In the genomic region with DNA sequence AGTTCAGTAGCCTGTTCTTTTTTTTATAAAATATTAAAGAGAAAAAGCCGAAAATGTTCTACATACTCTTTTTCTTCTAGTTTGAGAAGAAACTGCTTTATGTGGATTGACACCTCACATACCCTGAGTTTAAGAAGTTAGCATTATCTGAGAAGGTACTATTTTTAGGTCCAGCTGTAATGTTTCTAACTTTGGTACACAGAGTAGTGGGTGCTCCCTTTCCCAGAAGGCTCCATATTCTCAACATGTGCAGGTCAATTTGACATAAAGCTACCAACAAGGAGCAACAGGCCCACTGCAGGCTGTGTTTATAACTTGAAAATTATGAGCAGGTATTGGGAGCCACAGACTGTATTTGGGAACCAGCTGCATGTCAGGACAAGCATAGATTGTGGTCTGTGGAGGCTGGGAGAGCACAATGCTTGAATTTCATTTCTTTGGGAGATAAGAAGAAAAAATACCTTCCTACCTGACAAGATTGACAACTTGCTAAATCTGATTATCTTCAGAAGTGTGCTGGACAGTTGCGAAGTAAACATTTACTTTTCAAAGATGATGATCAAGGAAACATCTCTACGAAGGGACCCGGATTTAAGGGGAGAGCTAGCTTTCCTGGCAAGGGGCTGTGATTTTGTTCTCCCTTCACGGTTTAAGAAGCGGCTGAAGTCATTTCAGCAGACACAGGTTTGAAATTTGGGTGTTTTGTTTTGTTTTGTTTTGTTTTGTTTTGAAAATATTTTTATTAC, we compare ENCODE assay signal across 27 cellular contexts. TPM values are rescaled to one million over a fixed set of nuclear protein-coding genes. Genes with fewer than 3 reads are reported as not detected.
DNase-seq lines count a peak whose midpoint lies in the region; ATAC-seq and TF ChIP-seq lines count a peak whose summit lies in the region.
"Had no signal": no experiment of that assay in that cellular context is flagged by ENCODE, and none has a peak within 500 bp of the region (broad histone marks: within the 10 kb centered on the region; RNA-seq: fewer than 3 reads in every experiment).

No MANE protein-coding gene starts in this region.

- H3K27ac ChIP-seq in cardiac muscle cell (peak overlapping the region; percentile 94), neural progenitor cell (no peak overlapping the region)
- H3K27ac ChIP-seq: SJSA1 had no signal

- TF ChIP-seq CTCF in cardiac muscle cell (IDR thresholded peaks at IDR 0.05; ENCODE audit: low read depth, low read length), result no peak
- no peak for TF ChIP-seq CTCF in neural progenitor cell (IDR thresholded peaks at IDR 0.05)

- ATAC-seq in Right ventricle myocardium inferior, result peak; percentile 79
- no peak for ATAC-seq in naive thymus-derived CD8-positive, alpha-beta T cell
- ATAC-seq: activated CD8-positive, alpha-beta T cell treated with anti-CD3 and anti-CD28 coated beads for 36 hours; Panc1; stimulated activated naive CD8-positive, alpha-beta T cell treated with anti-CD3 and anti-CD28 coated beads, Interleukin-15, Interleukin-2, amounts not matched to agents 100 U/mL and 50 U/mL, for 24 hours had no signal

- H3K9me3 ChIP-seq in cardiac muscle cell (ENCODE audit: low read depth) (no peaks in the 10 kb centered on the region), neural progenitor cell (ENCODE audit: low read depth) (no peaks in the 10 kb centered on the region)
- H3K9me3 ChIP-seq: SJSA1 had no signal

- peaks cover 6% of the 10 kb centered on the region for H4K20me1 ChIP-seq in neural progenitor cell (ENCODE audit: low read depth)

- no peak overlapping the region for H3K9ac ChIP-seq in neural progenitor cell

- intact Hi-C loops in Right ventricle myocardium inferior (cut with DNase I) (loop anchor here (5.0 kb wide), 1 partner anchor 35 kb away; no protein-coding TSS in a partner anchor), cardiac septum (cut with DNase I) (loop anchor here (2.0 kb wide), 1 partner anchor 56 kb away; no protein-coding TSS in a partner anchor)

- H3K36me3 ChIP-seq in cardiac muscle cell, result peaks cover 4% of the 10 kb centered on the region
- no peaks in the 10 kb centered on the region for H3K36me3 ChIP-seq in neural progenitor cell
- H3K36me3 ChIP-seq: SJSA1 had no signal

- no peaks in the 10 kb centered on the region for H3K27me3 Mint-ChIP-seq in neural progenitor cell (ENCODE audit: insufficient read depth, low read depth)
- H3K27me3 Mint-ChIP-seq in naive thymus-derived CD8-positive, alpha-beta T cell, result peaks cover 0 to 15% (median 8%) of the 10 kb centered on the region in 5 donors

- H3K27me3 ChIP-seq in cardiac muscle cell, result no peaks in the 10 kb centered on the region
- H3K27me3 ChIP-seq in neural progenitor cell, result no peaks in the 10 kb centered on the region
- H3K27me3 ChIP-seq: SJSA1 had no signal

- H3K36me3 Mint-ChIP-seq in neural progenitor cell, result peaks cover 3% of the 10 kb centered on the region
- no peaks in the 10 kb centered on the region for H3K36me3 Mint-ChIP-seq in naive thymus-derived CD8-positive, alpha-beta T cell
- H3K36me3 Mint-ChIP-seq: memory B cell, naive B cell had no signal

- POLR2A ChIA-PET in naive thymus-derived CD8-positive, alpha-beta T cell (lab: Charles Lee), result no interaction called here

- H3K4me3 ChIP-seq in cardiac muscle cell, result peak overlapping the region; percentile 38
- H3K4me3 ChIP-seq in neural progenitor cell, result no peak overlapping the region
- H3K4me3 ChIP-seq: SJSA1 had no signal

- H3K4me1 ChIP-seq in cardiac muscle cell (ENCODE audit: low read depth) (peaks cover 59% of the 10 kb centered on the region), neural progenitor cell (no peaks in the 10 kb centered on the region)
- H3K4me1 ChIP-seq: SJSA1 had no signal

- H3K4me1 Mint-ChIP-seq in neural progenitor cell, result no peaks in the 10 kb centered on the region
- H3K4me1 Mint-ChIP-seq in naive thymus-derived CD8-positive, alpha-beta T cell, result no peaks in the 10 kb centered on the region
- H3K4me1 Mint-ChIP-seq: memory B cell, naive B cell had no signal

- no peak overlapping the region for H3K4me3 Mint-ChIP-seq in neural progenitor cell
- no peak overlapping the region for H3K4me3 Mint-ChIP-seq in naive thymus-derived CD8-positive, alpha-beta T cell
- H3K4me3 Mint-ChIP-seq: activated CD8-positive, alpha-beta T cell treated with anti-CD3 and anti-CD28 coated beads for 36 hours; CD4-positive, alpha-beta T cell; memory B cell; naive B cell had no signal

- no peak overlapping the region for H3K4me2 ChIP-seq in neural progenitor cell

- H3K79me2 ChIP-seq in neural progenitor cell (ENCODE audit: low read depth), result no peaks in the 10 kb centered on the region

- H2AFZ ChIP-seq in neural progenitor cell (replicated peaks), result no peak overlapping the region

- no peaks in the 10 kb centered on the region for H3K9me3 Mint-ChIP-seq in neural progenitor cell
- peaks cover 0 to 4% (median 0%) of the 10 kb centered on the region in 9 donors for H3K9me3 Mint-ChIP-seq in naive thymus-derived CD8-positive, alpha-beta T cell
- H3K9me3 Mint-ChIP-seq: activated CD8-positive, alpha-beta T cell treated with anti-CD3 and anti-CD28 coated beads for 36 hours; CD4-positive, alpha-beta T cell; memory B cell; naive B cell had no signal

- H3F3A ChIP-seq in neural progenitor cell (ENCODE audit: low read depth), result no peaks in the 10 kb centered on the region

- no peak overlapping the region for H3K27ac Mint-ChIP-seq in neural progenitor cell
- H3K27ac Mint-ChIP-seq in naive thymus-derived CD8-positive, alpha-beta T cell, result no peak overlapping the region
- H3K27ac Mint-ChIP-seq: activated CD8-positive, alpha-beta T cell treated with anti-CD3 and anti-CD28 coated beads for 36 hours; CD4-positive, alpha-beta T cell; memory B cell; naive B cell had no signal

- DNase-seq in Right ventricle myocardium inferior (ENCODE audit: missing footprints), result no peak
- no peak for DNase-seq in cardiac septum (ENCODE audit: low spot score)
- DNase-seq in cardiac muscle cell (ENCODE audit: low read depth in 1 of 2, low spot score in 1 of 2), result peak in 1 of 2 donors; percentile 62
- DNase-seq in myocyte (ENCODE audit: low read depth), result peak; percentile 30
- DNase-seq in neural progenitor cell (ENCODE audit: low spot score), result no peak
- no peak for DNase-seq in superior temporal gyrus (ENCODE audit: extremely low spot score)
- no peak for DNase-seq in naive thymus-derived CD8-positive, alpha-beta T cell
- no peak for DNase-seq in pons (ENCODE audit: low spot score)
- DNase-seq: 8988T; activated CD4-positive, CD25-positive, alpha-beta regulatory T cell treated with anti-CD3 and anti-CD28 coated beads, Interleukin-2, amount 50 U/mL, for 72 hours; activated CD8-positive, alpha-beta T cell treated with anti-CD3 and anti-CD28 coated beads for 36 hours; activated gamma-delta T cell; CD4-positive, alpha-beta T cell; DMS 273 treated with DMSO at 0.1 percent for 48 hours; erythroblast; KG1; kidney glomerular epithelial cell; naive B cell; NCI-H1694; NCI-H2171 treated with DMSO at 0.1 percent for 48 hours; NCI-H526; retina; stimulated activated naive CD8-positive, alpha-beta T cell treated with anti-CD3 and anti-CD28 coated beads, Interleukin-15, Interleukin-2, amounts not matched to agents 100 U/mL and 50 U/mL, for 24 hours; T-helper 1 cell had no signal

RNA-seq across cellular contexts. Expression of gene PPP2R3A, which starts 57.2 kb away (rescaled TPM):
- total RNA-seq in Right ventricle myocardium inferior, result 107 TPM
- total RNA-seq in cardiac septum, result 82.8 TPM
- 31.3 and 43.9 TPM in 2 replicates for total RNA-seq in cardiac muscle cell
- 18.3 and 35.7 TPM in 2 replicates for polyA plus RNA-seq in cardiac muscle cell
- 15.5 and 21.6 TPM in 2 replicates for total RNA-seq in myocyte
- polyA plus RNA-seq in myocyte (2012), result 6.0 TPM
- total RNA-seq in neural progenitor cell (ENCODE audit: low replicate concordance), result 24.1 and 41.5 TPM in 2 replicates
- total RNA-seq in naive thymus-derived CD8-positive, alpha-beta T cell, result 1 to 10 TPM; 1.0 to 1.1 TPM
- polyA plus RNA-seq in naive thymus-derived CD8-positive, alpha-beta T cell, result under 1 TPM; 0.35 to 0.56 (median 0.51) TPM
